ENCODE assay signal across 9 cellular contexts in genomic region chr1:150620919-150621318, GRCh38. TPM values are rescaled to one million over a fixed set of nuclear protein-coding genes. Genes with fewer than 3 reads are reported as not detected.
DNase-seq lines count a peak whose midpoint lies in the region; ATAC-seq and TF ChIP-seq lines count a peak whose summit lies in the region.
"Had no signal": no experiment of that assay in that cellular context is flagged by ENCODE, and none has a peak within 500 bp of the region (broad histone marks: within the 10 kb centered on the region; RNA-seq: fewer than 3 reads in every experiment).

No MANE protein-coding gene starts in this region.

- H3K4me1 Mint-ChIP-seq in memory B cell (peaks cover 22% of the 10 kb centered on the region), endodermal cell (peaks cover 27% of the 10 kb centered on the region), osteocyte (ENCODE audit: unreplicated experiment) (peaks cover 37% of the 10 kb centered on the region)

- DNase-seq in activated naive CD4-positive, alpha-beta T cell treated with anti-CD3 and anti-CD28 coated beads, Interleukin-2, amount 50 U/mL, for 72 hours (ENCODE audit: low spot score in 2 of 2), result no peak
- no peak for DNase-seq in activated naive CD4-positive, alpha-beta T cell (lab: John Stamatoyannopoulos, UW)
- DNase-seq in ascending aorta (ENCODE audit: low spot score in 2 of 2), result no peak
- DNase-seq in memory B cell (ENCODE audit: low spot score in 2 of 2), result no peak
- DNase-seq in tibial nerve (ENCODE audit: low spot score in 2 of 2), result no peak
- DNase-seq in epidermal melanocyte (ENCODE audit: insufficient read length, low spot score), result no peak
- no peak for DNase-seq in endodermal cell
- DNase-seq in osteocyte (ENCODE audit: extremely low spot score, unreplicated experiment), result no peak
- DNase-seq: activated CD4-positive, CD25-positive, alpha-beta regulatory T cell treated with anti-CD3 and anti-CD28 coated beads, Interleukin-2, amount 50 U/mL, for 72 hours had no signal

- no peak for TF ChIP-seq POLR2A in tibial nerve (IDR thresholded peaks at IDR 0.05)

- intact Hi-C loops in ascending aorta (cut with DNase I), result loop anchor here (1.0 to 2.0 kb wide), 2 partner anchors 42 to 61 kb away; partner anchors contain the start of gene MCL1

- H3K9ac ChIP-seq in endodermal cell (ENCODE audit: extremely low read depth, low read length, poor library complexity, severe bottlenecking), result no peak overlapping the region

- H3K36me3 Mint-ChIP-seq in activated naive CD4-positive, alpha-beta T cell treated with anti-CD3 and anti-CD28 coated beads, Interleukin-2, amount 50 U/mL, for 72 hours, result peaks cover 48 to 62% of the 10 kb centered on the region in 2 donors
- H3K36me3 Mint-ChIP-seq in memory B cell, result peaks cover 36% of the 10 kb centered on the region
- H3K36me3 Mint-ChIP-seq in endodermal cell (ENCODE audit: low read depth), result peaks cover 81% of the 10 kb centered on the region
- H3K36me3 Mint-ChIP-seq in osteocyte (ENCODE audit: unreplicated experiment), result peaks cover 41% of the 10 kb centered on the region

- no peaks in the 10 kb centered on the region for H3K27me3 Mint-ChIP-seq in memory B cell
- no peaks in the 10 kb centered on the region for H3K27me3 Mint-ChIP-seq in endodermal cell (ENCODE audit: insufficient read depth)
- no peaks in the 10 kb centered on the region for H3K27me3 Mint-ChIP-seq in osteocyte (ENCODE audit: unreplicated experiment)

- H3K27me3 ChIP-seq in ascending aorta (no peaks in the 10 kb centered on the region), tibial nerve (no peaks in the 10 kb centered on the region), endodermal cell (ENCODE audit: control insufficient read depth, insufficient read depth, low read length, poor library complexity, severe bottlenecking) (no peaks in the 10 kb centered on the region)

- H3K4me3 Mint-ChIP-seq in memory B cell (peak overlapping the region; percentile 14), endodermal cell (no peak overlapping the region), osteocyte (ENCODE audit: unreplicated experiment) (no peak overlapping the region)

- no peaks in the 10 kb centered on the region for H3K9me3 Mint-ChIP-seq in activated naive CD4-positive, alpha-beta T cell treated with anti-CD3 and anti-CD28 coated beads, Interleukin-2, amount 50 U/mL, for 72 hours
- H3K9me3 Mint-ChIP-seq in memory B cell (no peaks in the 10 kb centered on the region), endodermal cell (no peaks in the 10 kb centered on the region), osteocyte (ENCODE audit: unreplicated experiment) (no peaks in the 10 kb centered on the region)

- WGBS in tibial nerve, 2 donors, result 95% methylated on average over 2 of the region's 2 CpGs
- 97 to 100% methylated on average over 2 of the region's 2 CpGs for WGBS in endodermal cell (ENCODE audit: insufficient coverage in 1 of 2, insufficient read length in 1 of 2), 2 experiments

- no peak for ATAC-seq in activated naive CD4-positive, alpha-beta T cell treated with anti-CD3 and anti-CD28 coated beads, Interleukin-2, amount 50 U/mL, for 72 hours
- ATAC-seq in memory B cell (ENCODE audit: low read depth), result no peak

- H3K27ac ChIP-seq in ascending aorta (peak overlapping the region; percentile 71 to 74), tibial nerve (peak overlapping the region in 3 of 4 donors; percentile 61 to 83 (median 72)), endodermal cell (ENCODE audit: low read depth, low read length) (no peak overlapping the region)

- TF ChIP-seq CTCF in ascending aorta (IDR thresholded peaks at IDR 0.05) (no peak), tibial nerve (IDR thresholded peaks at IDR 0.05) (no peak), endodermal cell (conservative IDR thresholded peaks at IDR 0.05) (no peak), osteocyte (IDR thresholded peaks at IDR 0.05) (no peak)

- TF ChIP-seq EP300 in tibial nerve (IDR thresholded peaks at IDR 0.05), result no peak

- H3K27ac Mint-ChIP-seq in activated naive CD4-positive, alpha-beta T cell treated with anti-CD3 and anti-CD28 coated beads, Interleukin-2, amount 50 U/mL, for 72 hours, result peak overlapping the region; percentile 26 to 96
- H3K27ac Mint-ChIP-seq in memory B cell (peak overlapping the region; percentile 84), endodermal cell (no peak overlapping the region), osteocyte (ENCODE audit: unreplicated experiment) (no peak overlapping the region)

- H3K4me1 ChIP-seq in ascending aorta (peaks cover 10 to 31% of the 10 kb centered on the region in 2 donors), tibial nerve (peaks cover 0 to 56% (median 33%) of the 10 kb centered on the region in 4 donors), endodermal cell (ENCODE audit: control insufficient read depth, insufficient read depth, low read length) (peaks cover 4% of the 10 kb centered on the region)

- no peaks in the 10 kb centered on the region for H3K9me3 ChIP-seq in ascending aorta
- H3K9me3 ChIP-seq in tibial nerve, result no peaks in the 10 kb centered on the region
- H3K9me3 ChIP-seq in endodermal cell (ENCODE audit: control insufficient read depth, low read length), result no peaks in the 10 kb centered on the region

- no peak overlapping the region for H3K4me3 ChIP-seq in ascending aorta
- no peak overlapping the region for H3K4me3 ChIP-seq in tibial nerve
- H3K4me3 ChIP-seq in endodermal cell (ENCODE audit: low read length), result no peak overlapping the region

- H3K36me3 ChIP-seq in ascending aorta, result peaks cover 34 to 61% of the 10 kb centered on the region in 2 donors
- H3K36me3 ChIP-seq in tibial nerve, result peaks cover 3 to 54% (median 7%) of the 10 kb centered on the region in 3 donors
- peaks cover 98% of the 10 kb centered on the region for H3K36me3 ChIP-seq in endodermal cell (ENCODE audit: control insufficient read depth, insufficient read depth, low read length)

RNA-seq across cellular contexts. Expression of gene ENSA, which starts 8.5 kb away (rescaled TPM):
- total RNA-seq in activated naive CD4-positive, alpha-beta T cell treated with anti-CD3 and anti-CD28 coated beads, Interleukin-2, amount 50 U/mL, for 72 hours, result 100 to 1,000 TPM; 133 to 183 TPM
- total RNA-seq in ascending aorta, result 138 TPM
- 100 to 1,000 TPM; 120 to 331 (median 231) TPM for total RNA-seq in tibial nerve
- total RNA-seq in endodermal cell, result 100 to 1,000 TPM; 266 to 364 TPM
- 140 TPM for polyA plus RNA-seq in endodermal cell (2013, experiment 1 of 2)
- 146 TPM for polyA plus RNA-seq in endodermal cell (2013, experiment 2 of 2)
- total RNA-seq in osteocyte, result 111 and 116 TPM in 2 replicates

RNA-seq across cellular contexts. Expression of gene MCL1, which starts 41.5 kb away (rescaled TPM):
- 100 to 1,000 TPM; 277 to 307 TPM for total RNA-seq in activated naive CD4-positive, alpha-beta T cell treated with anti-CD3 and anti-CD28 coated beads, Interleukin-2, amount 50 U/mL, for 72 hours
- total RNA-seq in ascending aorta (394 TPM), tibial nerve (100 to 1,000 TPM; 235 to 306 (median 258) TPM), endodermal cell (100 to 1,000 TPM; 133 to 173 TPM), osteocyte (275 and 296 TPM in 2 replicates)
- polyA plus RNA-seq in endodermal cell (2013, experiment 1 of 2), result 132 TPM
- polyA plus RNA-seq in endodermal cell (2013, experiment 2 of 2), result 134 TPM

Comparison
In these comparisons a context has a peak if more than half of its experiments do, and no peak if none do; other contexts are left out.
1. H3K27ac Mint-ChIP-seq: peak in activated naive CD4-positive, alpha-beta T cell treated with anti-CD3 and anti-CD28 coated beads, Interleukin-2, amount 50 U/mL, for 72 hours (2 of 2) and memory B cell (single experiment); none in endodermal cell (single experiment) and osteocyte (single experiment).